In genomic region chr4:70240192-70240591, GRCh38 we compare ENCODE assay signal across 33 cellular contexts. TPM values are rescaled to one million over a fixed set of nuclear protein-coding genes. Genes with fewer than 3 reads are reported as not detected.
A peak's percentile ranks its signal among the peaks of the same experiment; 100 is the strongest.
DNase-seq lines count a peak whose midpoint lies in the region; ATAC-seq, FAIRE-seq and TF ChIP-seq lines count a peak whose summit lies in the region.
"Had no signal": no experiment of that assay in that cellular context is flagged by ENCODE, and none has a peak within 500 bp of the region (broad histone marks: within the 10 kb centered on the region; RNA-seq: fewer than 3 reads in every experiment).

No MANE protein-coding gene starts in this region.

- no peak overlapping the region for H2AFZ ChIP-seq in astrocyte (ENCODE audit: low read depth, low read length)

- H3K9me3 Mint-ChIP-seq in astrocyte (ENCODE audit: unreplicated experiment): no peaks in the 10 kb centered on the region
- H3K9me3 Mint-ChIP-seq: activated CD4-positive, alpha-beta memory T cell treated with anti-CD3 and anti-CD28 coated beads for 36 hours; activated T-cell treated with anti-CD3 and anti-CD28 coated beads, Interleukin-2, amount 50 U/mL, for 72 hours; stimulated activated naive B cell treated with anti-CD40 and anti-IgM and Interleukin-4, amounts not matched to agents 10 μg/mL and 1 μg/mL and 100 μg/mL, for 72 hours; T-helper 2 cell treated with Interferon-gamma antibody and Interleukin-4, amounts not matched to agents 5 μg/mL and 100 μg/mL, for 36 hours had no signal

- no peaks in the 10 kb centered on the region for H3K9me3 ChIP-seq in astrocyte (ENCODE audit: insufficient read depth, low read depth, low read length)
- H3K9me3 ChIP-seq in pancreas: no peaks in the 10 kb centered on the region
- no peaks in the 10 kb centered on the region for H3K9me3 ChIP-seq in sigmoid colon
- H3K9me3 ChIP-seq: breast epithelium, mucosa of descending colon, suprapubic skin, upper lobe of left lung had no signal

- H3K4me3 Mint-ChIP-seq in astrocyte (ENCODE audit: unreplicated experiment): no peak overlapping the region
- H3K4me3 Mint-ChIP-seq: activated CD4-positive, alpha-beta memory T cell treated with anti-CD3 and anti-CD28 coated beads for 36 hours; activated T-cell treated with anti-CD3 and anti-CD28 coated beads, Interleukin-2, amount 50 U/mL, for 72 hours; CD4-positive, alpha-beta memory T cell; natural killer cell; stimulated activated naive B cell treated with anti-CD40 and anti-IgM and Interleukin-4, amounts not matched to agents 10 μg/mL and 1 μg/mL and 100 μg/mL, for 72 hours; T-helper 2 cell treated with Interferon-gamma antibody and Interleukin-4, amounts not matched to agents 5 μg/mL and 100 μg/mL, for 36 hours had no signal

- ATAC-seq in pancreas: peak in 3 of 4 donors; percentile 32 to 77 (median 49)
- ATAC-seq in HG03442 (IDR thresholded peaks at IDR 0.05; ENCODE audit: unreplicated experiment): no peak
- ATAC-seq: activated T-cell treated with anti-CD3 and anti-CD28 coated beads, Interleukin-2, amount 50 U/mL, for 72 hours; mucosa of descending colon; natural killer cell; stimulated activated naive B cell treated with anti-CD40 and anti-IgM and Interleukin-4, amounts not matched to agents 10 μg/mL and 1 μg/mL and 100 μg/mL, for 72 hours had no signal

- H3K27ac Mint-ChIP-seq in astrocyte (ENCODE audit: unreplicated experiment): no peak overlapping the region
- H3K27ac Mint-ChIP-seq: activated CD4-positive, alpha-beta memory T cell treated with anti-CD3 and anti-CD28 coated beads for 36 hours; activated T-cell treated with anti-CD3 and anti-CD28 coated beads, Interleukin-2, amount 50 U/mL, for 72 hours; CD4-positive, alpha-beta memory T cell; natural killer cell; stimulated activated naive B cell treated with anti-CD40 and anti-IgM and Interleukin-4, amounts not matched to agents 10 μg/mL and 1 μg/mL and 100 μg/mL, for 72 hours; T-helper 2 cell treated with Interferon-gamma antibody and Interleukin-4, amounts not matched to agents 5 μg/mL and 100 μg/mL, for 36 hours had no signal

- no peaks in the 10 kb centered on the region for H3K27me3 Mint-ChIP-seq in astrocyte (ENCODE audit: low read depth, unreplicated experiment)
- H3K27me3 Mint-ChIP-seq: activated CD4-positive, alpha-beta memory T cell treated with anti-CD3 and anti-CD28 coated beads for 36 hours; CD4-positive, alpha-beta memory T cell; stimulated activated naive B cell treated with anti-CD40 and anti-IgM and Interleukin-4, amounts not matched to agents 10 μg/mL and 1 μg/mL and 100 μg/mL, for 72 hours had no signal

- no peaks in the 10 kb centered on the region for H4K20me1 ChIP-seq in astrocyte (ENCODE audit: insufficient read depth, low read length)

- TF ChIP-seq POLR2A in sigmoid colon (IDR thresholded peaks at IDR 0.05): no peak

- no peaks in the 10 kb centered on the region for H3K79me2 ChIP-seq in astrocyte (ENCODE audit: insufficient read depth, low read length)

- TF ChIP-seq CTCF in astrocyte (IDR thresholded peaks at IDR 0.05; ENCODE audit: insufficient read depth, low read depth, low read length): no peak
- no peak for TF ChIP-seq CTCF in pancreas (IDR thresholded peaks at IDR 0.05)
- TF ChIP-seq CTCF in sigmoid colon (IDR thresholded peaks at IDR 0.05): no peak

- H3K27me3 ChIP-seq in astrocyte (ENCODE audit: insufficient read depth, low read length): no peaks in the 10 kb centered on the region
- H3K27me3 ChIP-seq in pancreas: no peaks in the 10 kb centered on the region
- no peaks in the 10 kb centered on the region for H3K27me3 ChIP-seq in sigmoid colon
- H3K27me3 ChIP-seq: breast epithelium, suprapubic skin, upper lobe of left lung had no signal

- peaks cover 23% of the 10 kb centered on the region for H3K4me1 Mint-ChIP-seq in astrocyte (ENCODE audit: low read depth, unreplicated experiment)
- H3K4me1 Mint-ChIP-seq: CD4-positive, alpha-beta memory T cell; natural killer cell; stimulated activated naive B cell treated with anti-CD40 and anti-IgM and Interleukin-4, amounts not matched to agents 10 μg/mL and 1 μg/mL and 100 μg/mL, for 72 hours had no signal

- DNase-seq in ELF-1 (ENCODE audit: low read depth, low spot score) (peak; percentile 3), astrocyte (ENCODE audit: low read depth) (peak; percentile 20), iPS-NIHi7 (ENCODE audit: extremely low spot score) (peak; percentile 8), pancreas (no peak), C1 segment of cervical spinal cord (lab: John Stamatoyannopoulos, UW) (no peak), sigmoid colon (no peak), HT-29 (ENCODE audit: low spot score) (no peak)
- DNase-seq: activated CD4-positive, alpha-beta memory T cell treated with anti-CD3 and anti-CD28 coated beads for 36 hours; activated CD4-positive, alpha-beta T cell treated with anti-CD3 and anti-CD28 coated beads for 1 hour; activated naive CD4-positive, alpha-beta T cell; activated T-cell treated with anti-CD3 and anti-CD28 coated beads, Interleukin-2, amount 50 U/mL, for 72 hours; AML-193; CD4-positive, alpha-beta memory T cell; natural killer cell; NCI-H82; stimulated activated naive B cell treated with anti-CD40 and anti-IgM and Interleukin-4, amounts not matched to agents 10 μg/mL and 1 μg/mL and 100 μg/mL, for 72 hours; upper lobe of left lung had no signal

- 54 to 59% methylated on average over 5 of the region's 5 CpGs for WGBS in pancreas, 2 donors
- 69 to 72% methylated on average over 5 of the region's 5 CpGs for WGBS in sigmoid colon, 2 donors

- H3K4me3 ChIP-seq in astrocyte (ENCODE audit: insufficient read depth, low read depth, low read length) (no peak overlapping the region), pancreas (no peak overlapping the region), sigmoid colon (no peak overlapping the region)
- H3K4me3 ChIP-seq: breast epithelium, mucosa of descending colon, suprapubic skin, upper lobe of left lung had no signal

- TF ChIP-seq EP300 in sigmoid colon (IDR thresholded peaks at IDR 0.05): no peak

- FAIRE-seq in astrocyte (lab: Jason Lieb, UNC) (no peak), pancreas (lab: Jason Lieb, UNC) (no peak)
- FAIRE-seq: endothelial cell of umbilical vein, H54, keratinocyte had no signal

- no peak overlapping the region for H3K9ac ChIP-seq in astrocyte (ENCODE audit: low read length)

- H3K4me2 ChIP-seq in astrocyte (ENCODE audit: low read length): no peak overlapping the region

- H3K4me1 ChIP-seq in astrocyte (ENCODE audit: insufficient read depth, low read length): no peaks in the 10 kb centered on the region
- peaks cover 0 to 3% (median 0%) of the 10 kb centered on the region in 3 donors for H3K4me1 ChIP-seq in pancreas
- H3K4me1 ChIP-seq in sigmoid colon: no peaks in the 10 kb centered on the region
- H3K4me1 ChIP-seq: breast epithelium, suprapubic skin, upper lobe of left lung had no signal

- H3K27ac ChIP-seq in astrocyte (ENCODE audit: low read depth, low read length) (no peak overlapping the region), pancreas (no peak overlapping the region), sigmoid colon (no peak overlapping the region)
- H3K27ac ChIP-seq: breast epithelium, suprapubic skin, upper lobe of left lung had no signal

- intact Hi-C loops in pancreas (cut with DNase I): no loop called here
- intact Hi-C loops in sigmoid colon (cut with DNase I): no loop called here

- H3K36me3 ChIP-seq in astrocyte (ENCODE audit: insufficient read depth, low read length) (no peaks in the 10 kb centered on the region), pancreas (no peaks in the 10 kb centered on the region), sigmoid colon (no peaks in the 10 kb centered on the region)
- H3K36me3 ChIP-seq: breast epithelium, suprapubic skin, upper lobe of left lung had no signal

- no peaks in the 10 kb centered on the region for H3K36me3 Mint-ChIP-seq in astrocyte (ENCODE audit: low read depth, unreplicated experiment)
- H3K36me3 Mint-ChIP-seq: activated CD4-positive, alpha-beta memory T cell treated with anti-CD3 and anti-CD28 coated beads for 36 hours; CD4-positive, alpha-beta memory T cell; natural killer cell; stimulated activated naive B cell treated with anti-CD40 and anti-IgM and Interleukin-4, amounts not matched to agents 10 μg/mL and 1 μg/mL and 100 μg/mL, for 72 hours had no signal

RNA-seq across cellular contexts. Expression of gene CSN3, which starts 2.2 kb away (rescaled TPM):
- total RNA-seq in astrocyte (not detected in 2 replicates), pancreas (not detected), sigmoid colon (not detected)
- polyA plus RNA-seq in pancreas (not detected), sigmoid colon (not detected)
- total RNA-seq in HT-29 (2014; rRNA removed; shearing (Covaris generic)): not detected in 2 replicates
- total RNA-seq: A673; activated CD4-positive, alpha-beta memory T cell treated with anti-CD3 and anti-CD28 coated beads for 36 hours; activated T-cell treated with anti-CD3 and anti-CD28 coated beads, Interleukin-2, amount 50 U/mL, for 72 hours; CD4-positive, alpha-beta memory T cell; endothelial cell of umbilical vein; lower leg skin; mucosa of descending colon; natural killer cell; NCI-H460; osteoblast; renal cortical epithelial cell; RPMI7951; skeletal muscle tissue; suprapubic skin; upper lobe of left lung had no signal
- polyA plus RNA-seq: adipose tissue; CD4-positive, alpha-beta memory T cell; endothelial cell of umbilical vein; keratinocyte had no signal

RNA-seq across cellular contexts. Expression of gene FDCSP, which starts 14.3 kb away (rescaled TPM):
- total RNA-seq in astrocyte: not detected in 2 replicates
- under 1 TPM in 1 of 6 donors, not detected in 5; 0.94 TPM for total RNA-seq in pancreas
- under 1 TPM; 0.28 to 0.61 TPM for polyA plus RNA-seq in pancreas
- total RNA-seq in sigmoid colon: 1 to 10 TPM in 1 of 4 donors, not detected in 3; 1.1 TPM
- 100 to 1,000 TPM in 1 of 3 donors, not detected in 2; 316 TPM for polyA plus RNA-seq in sigmoid colon
- not detected in 2 replicates for total RNA-seq in HT-29 (2014; rRNA removed; shearing (Covaris generic))
- total RNA-seq: A673; activated CD4-positive, alpha-beta memory T cell treated with anti-CD3 and anti-CD28 coated beads for 36 hours; activated T-cell treated with anti-CD3 and anti-CD28 coated beads, Interleukin-2, amount 50 U/mL, for 72 hours; CD4-positive, alpha-beta memory T cell; endothelial cell of umbilical vein; lower leg skin; mucosa of descending colon; natural killer cell; NCI-H460; osteoblast; renal cortical epithelial cell; RPMI7951; skeletal muscle tissue; suprapubic skin had no signal
- polyA plus RNA-seq: CD4-positive, alpha-beta memory T cell; endothelial cell of umbilical vein; keratinocyte had no signal

RNA-seq across cellular contexts. Expression of gene ODAM, which starts 44.7 kb away (rescaled TPM):
- not detected in 2 replicates for total RNA-seq in astrocyte
- total RNA-seq in pancreas: 1 to 10 TPM in 1 of 6 donors, under 1 TPM in 3, not detected in 2; 0.34 to 1.2 (median 0.63) TPM
- under 1 TPM; 0.19 to 0.61 TPM for polyA plus RNA-seq in pancreas
- 1 to 10 TPM; 4.3 to 6.4 (median 5.5) TPM for total RNA-seq in sigmoid colon
- 1 to 10 TPM in 1 of 3 donors, not detected in 2; 8.3 TPM for polyA plus RNA-seq in sigmoid colon
- total RNA-seq in HT-29 (2014; rRNA removed; shearing (Covaris generic)): not detected in 2 replicates
- total RNA-seq: A673; activated CD4-positive, alpha-beta memory T cell treated with anti-CD3 and anti-CD28 coated beads for 36 hours; activated T-cell treated with anti-CD3 and anti-CD28 coated beads, Interleukin-2, amount 50 U/mL, for 72 hours; CD4-positive, alpha-beta memory T cell; endothelial cell of umbilical vein; lower leg skin; natural killer cell; NCI-H460; osteoblast; renal cortical epithelial cell; RPMI7951; skeletal muscle tissue; suprapubic skin had no signal
- polyA plus RNA-seq: CD4-positive, alpha-beta memory T cell; endothelial cell of umbilical vein; keratinocyte had no signal

Comparison
In these comparisons a context has a peak if more than half of its experiments do, and no peak if none do; other contexts are left out.
1. DNase-seq: peak in ELF-1 (single experiment), astrocyte (single experiment) and iPS-NIHi7 (single experiment); none in pancreas (0 of 6), C1 segment of cervical spinal cord (0 of 14), sigmoid colon (single experiment) and HT-29 (single experiment).